Comparison of ENCODE assay signal across 2 cellular contexts in the genomic region with DNA sequence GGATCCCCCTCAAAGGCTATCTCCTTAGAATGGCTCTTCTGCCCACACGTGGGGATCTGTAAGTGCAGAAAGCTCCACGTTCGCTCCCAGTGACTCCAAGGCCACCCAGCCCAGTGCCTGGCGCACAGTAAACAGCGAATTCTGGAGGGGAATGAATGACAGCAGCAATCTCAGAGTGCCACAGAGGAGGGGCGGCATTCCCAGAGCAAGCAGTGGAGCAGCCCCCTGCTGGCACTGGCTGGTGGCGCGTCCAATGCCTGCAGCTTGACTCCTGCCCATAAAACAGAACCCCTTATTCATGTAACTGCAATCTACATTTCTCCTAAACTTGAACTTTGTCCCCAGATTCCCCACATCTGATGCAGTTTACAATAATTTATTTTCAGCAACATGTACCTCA.
TF ChIP-seq lines count a peak whose summit lies in the region.

No MANE protein-coding gene starts in this region.

TF ChIP-seq in HepG2, 621 proteins besides CTCF, POLR2A, EP300 and RAD21 (continues in another document):
- TF ChIP-seq ZNF468 (CRISPR knock-in tag; IDR thresholded peaks at IDR 0.05) (no peak), ZNF550 (CRISPR knock-in tag; IDR thresholded peaks at IDR 0.05; ENCODE audit: borderline replicate concordance) (no peak), ZSCAN30 (CRISPR knock-in tag; IDR thresholded peaks at IDR 0.05) (no peak), NR2F6 (IDR thresholded peaks at IDR 0.05) (no peak), NR2F6 (CRISPR knock-in tag; IDR thresholded peaks at IDR 0.05) (no peak), GATA4 (IDR thresholded peaks at IDR 0.05; ENCODE audit: borderline replicate concordance, low read depth) (no peak), ZNF180 (CRISPR knock-in tag; IDR thresholded peaks at IDR 0.05; ENCODE audit: borderline replicate concordance, low read depth) (no peak), SMAD3 (CRISPR knock-in tag; IDR thresholded peaks at IDR 0.05) (no peak), ZNF775 (CRISPR knock-in tag; IDR thresholded peaks at IDR 0.05; ENCODE audit: borderline replicate concordance) (no peak)
- TF ChIP-seq, protein P1, sequence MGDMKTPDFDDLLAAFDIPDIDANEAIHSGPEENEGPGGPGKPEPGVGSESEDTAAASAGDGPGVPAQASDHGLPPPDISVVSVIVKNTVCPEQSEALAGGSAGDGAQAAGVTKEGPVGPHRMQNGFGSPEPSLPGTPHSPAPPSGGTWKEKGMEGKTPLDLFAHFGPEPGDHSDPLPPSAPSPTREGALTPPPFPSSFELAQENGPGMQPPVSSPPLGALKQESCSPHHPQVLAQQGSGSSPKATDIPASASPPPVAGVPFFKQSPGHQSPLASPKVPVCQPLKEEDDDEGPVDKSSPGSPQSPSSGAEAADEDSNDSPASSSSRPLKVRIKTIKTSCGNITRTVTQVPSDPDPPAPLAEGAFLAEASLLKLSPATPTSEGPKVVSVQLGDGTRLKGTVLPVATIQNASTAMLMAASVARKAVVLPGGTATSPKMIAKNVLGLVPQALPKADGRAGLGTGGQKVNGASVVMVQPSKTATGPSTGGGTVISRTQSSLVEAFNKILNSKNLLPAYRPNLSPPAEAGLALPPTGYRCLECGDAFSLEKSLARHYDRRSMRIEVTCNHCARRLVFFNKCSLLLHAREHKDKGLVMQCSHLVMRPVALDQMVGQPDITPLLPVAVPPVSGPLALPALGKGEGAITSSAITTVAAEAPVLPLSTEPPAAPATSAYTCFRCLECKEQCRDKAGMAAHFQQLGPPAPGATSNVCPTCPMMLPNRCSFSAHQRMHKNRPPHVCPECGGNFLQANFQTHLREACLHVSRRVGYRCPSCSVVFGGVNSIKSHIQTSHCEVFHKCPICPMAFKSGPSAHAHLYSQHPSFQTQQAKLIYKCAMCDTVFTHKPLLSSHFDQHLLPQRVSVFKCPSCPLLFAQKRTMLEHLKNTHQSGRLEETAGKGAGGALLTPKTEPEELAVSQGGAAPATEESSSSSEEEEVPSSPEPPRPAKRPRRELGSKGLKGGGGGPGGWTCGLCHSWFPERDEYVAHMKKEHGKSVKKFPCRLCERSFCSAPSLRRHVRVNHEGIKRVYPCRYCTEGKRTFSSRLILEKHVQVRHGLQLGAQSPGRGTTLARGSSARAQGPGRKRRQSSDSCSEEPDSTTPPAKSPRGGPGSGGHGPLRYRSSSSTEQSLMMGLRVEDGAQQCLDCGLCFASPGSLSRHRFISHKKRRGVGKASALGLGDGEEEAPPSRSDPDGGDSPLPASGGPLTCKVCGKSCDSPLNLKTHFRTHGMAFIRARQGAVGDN (CRISPR knock-in tag; IDR thresholded peaks at IDR 0.05): peak; percentile 21
- TF ChIP-seq, protein P2, sequence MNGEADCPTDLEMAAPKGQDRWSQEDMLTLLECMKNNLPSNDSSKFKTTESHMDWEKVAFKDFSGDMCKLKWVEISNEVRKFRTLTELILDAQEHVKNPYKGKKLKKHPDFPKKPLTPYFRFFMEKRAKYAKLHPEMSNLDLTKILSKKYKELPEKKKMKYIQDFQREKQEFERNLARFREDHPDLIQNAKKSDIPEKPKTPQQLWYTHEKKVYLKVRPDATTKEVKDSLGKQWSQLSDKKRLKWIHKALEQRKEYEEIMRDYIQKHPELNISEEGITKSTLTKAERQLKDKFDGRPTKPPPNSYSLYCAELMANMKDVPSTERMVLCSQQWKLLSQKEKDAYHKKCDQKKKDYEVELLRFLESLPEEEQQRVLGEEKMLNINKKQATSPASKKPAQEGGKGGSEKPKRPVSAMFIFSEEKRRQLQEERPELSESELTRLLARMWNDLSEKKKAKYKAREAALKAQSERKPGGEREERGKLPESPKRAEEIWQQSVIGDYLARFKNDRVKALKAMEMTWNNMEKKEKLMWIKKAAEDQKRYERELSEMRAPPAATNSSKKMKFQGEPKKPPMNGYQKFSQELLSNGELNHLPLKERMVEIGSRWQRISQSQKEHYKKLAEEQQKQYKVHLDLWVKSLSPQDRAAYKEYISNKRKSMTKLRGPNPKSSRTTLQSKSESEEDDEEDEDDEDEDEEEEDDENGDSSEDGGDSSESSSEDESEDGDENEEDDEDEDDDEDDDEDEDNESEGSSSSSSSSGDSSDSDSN (CRISPR knock-in tag; IDR thresholded peaks at IDR 0.05): no peak
- TF ChIP-seq, protein P3, sequence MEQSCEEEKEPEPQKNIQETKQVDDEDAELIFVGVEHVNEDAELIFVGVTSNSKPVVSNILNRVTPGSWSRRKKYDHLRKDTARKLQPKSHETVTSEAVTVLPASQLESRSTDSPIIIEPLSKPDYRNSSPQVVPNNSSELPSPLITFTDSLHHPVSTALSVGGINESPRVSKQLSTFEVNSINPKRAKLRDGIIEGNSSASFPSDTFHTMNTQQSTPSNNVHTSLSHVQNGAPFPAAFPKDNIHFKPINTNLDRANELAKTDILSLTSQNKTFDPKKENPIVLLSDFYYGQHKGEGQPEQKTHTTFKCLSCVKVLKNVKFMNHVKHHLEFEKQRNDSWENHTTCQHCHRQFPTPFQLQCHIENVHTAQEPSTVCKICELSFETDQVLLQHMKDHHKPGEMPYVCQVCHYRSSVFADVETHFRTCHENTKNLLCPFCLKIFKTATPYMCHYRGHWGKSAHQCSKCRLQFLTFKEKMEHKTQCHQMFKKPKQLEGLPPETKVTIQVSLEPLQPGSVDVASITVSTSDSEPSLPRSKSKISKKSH (CRISPR knock-in tag; IDR thresholded peaks at IDR 0.05; ENCODE audit: borderline replicate concordance): no peak
- TF ChIP-seq, protein P4, sequence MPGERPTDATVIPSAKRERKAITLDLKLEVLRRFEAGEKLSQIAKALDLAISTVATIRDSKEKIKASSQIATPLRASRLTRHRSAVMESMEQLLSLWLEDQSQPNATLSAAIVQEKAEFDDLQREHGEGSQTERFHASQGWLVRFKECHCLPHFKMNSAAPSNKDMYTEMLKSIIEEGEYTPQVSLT (CRISPR knock-in tag; IDR thresholded peaks at IDR 0.05; ENCODE audit: borderline replicate concordance, low read depth): no peak
- TF ChIP-seq, protein P5, sequence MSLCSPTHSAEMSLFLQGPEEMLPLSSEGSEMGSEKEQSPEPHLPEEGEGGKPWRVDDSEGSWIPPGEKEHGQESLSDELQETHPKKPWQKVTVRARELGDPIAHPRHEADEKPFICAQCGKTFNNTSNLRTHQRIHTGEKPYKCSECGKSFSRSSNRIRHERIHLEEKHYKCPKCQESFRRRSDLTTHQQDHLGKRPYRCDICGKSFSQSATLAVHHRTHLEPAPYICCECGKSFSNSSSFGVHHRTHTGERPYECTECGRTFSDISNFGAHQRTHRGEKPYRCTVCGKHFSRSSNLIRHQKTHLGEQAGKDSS (CRISPR knock-in tag; IDR thresholded peaks at IDR 0.05; ENCODE audit: borderline replicate concordance, low read depth): no peak
- TF ChIP-seq, protein P6, sequence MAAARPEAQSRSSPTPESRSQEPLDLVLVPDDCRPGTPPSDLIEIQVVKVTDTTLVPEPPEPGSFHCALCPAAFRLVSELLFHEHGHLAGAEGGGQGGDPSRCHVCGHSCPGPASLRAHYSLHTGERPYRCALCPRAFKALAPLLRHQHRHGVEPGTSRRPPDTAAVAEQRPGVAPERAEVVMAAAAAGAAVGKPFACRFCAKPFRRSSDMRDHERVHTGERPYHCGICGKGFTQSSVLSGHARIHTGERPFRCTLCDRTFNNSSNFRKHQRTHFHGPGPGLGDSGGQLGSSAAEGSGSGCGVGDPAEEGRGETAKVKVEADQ (CRISPR knock-in tag; IDR thresholded peaks at IDR 0.05; ENCODE audit: borderline replicate concordance): no peak

TF ChIP-seq in GM12891, 5 proteins besides CTCF, POLR2A, EP300 and RAD21:
- no peak for TF ChIP-seq POU2F2 (IDR thresholded peaks at IDR 0.05; ENCODE audit: low read depth, low read length)
- TF ChIP-seq TAF1 (IDR thresholded peaks at IDR 0.05; ENCODE audit: low read depth, low read length): no peak
- TF ChIP-seq SPI1 (IDR thresholded peaks at IDR 0.05; ENCODE audit: low read depth, low read length): no peak
- TF ChIP-seq PAX5 (IDR thresholded peaks at IDR 0.05; ENCODE audit: insufficient read depth, low read length, severe bottlenecking): no peak
- TF ChIP-seq POLR2AphosphoS5 (IDR thresholded peaks at IDR 0.05; ENCODE audit: low read depth, low read length): no peak
